ENCODE assay signal across 8 cellular contexts in genomic region chr1:53945433-53946251, GRCh38. TPM values are rescaled to one million over a fixed set of nuclear protein-coding genes. Genes with fewer than 3 reads are reported as not detected.
DNase-seq lines count a peak whose midpoint lies in the region; ATAC-seq and TF ChIP-seq lines count a peak whose summit lies in the region.

TSS of gene IFT25 (minus strand) at chr1:53945699. CDS start at chr1:53940082, 5,617 bp downstream.

- H3K36me3 ChIP-seq in HUES48 (ENCODE audit: control insufficient read depth, insufficient read depth, low read length), result peaks cover 7% of the 10 kb centered on the region; the same call in 1 of the 2 replicates
- peaks cover 28% of the 10 kb centered on the region for H3K36me3 ChIP-seq in NT2/D1 (ENCODE audit: insufficient read depth, insufficient read length, low read length)
- H3K36me3 ChIP-seq in endodermal cell (ENCODE audit: control insufficient read depth, insufficient read depth, low read length), result peaks cover 26% of the 10 kb centered on the region

- H3K9me3 Mint-ChIP-seq in Calu3 (ENCODE audit: low read depth, unreplicated experiment) (no peaks in the 10 kb centered on the region), endodermal cell (no peaks in the 10 kb centered on the region), mesothelial cell of epicardium (no peaks in the 10 kb centered on the region)

- intact Hi-C loops in Calu3 (cut with micrococcal nuclease; ENCODE audit: unreplicated experiment), result no loop called here

- H3K4me1 Mint-ChIP-seq in Calu3 (ENCODE audit: low read depth, unreplicated experiment) (peaks cover 23% of the 10 kb centered on the region), endodermal cell (peaks cover 37% of the 10 kb centered on the region), mesothelial cell of epicardium (peaks cover 47% of the 10 kb centered on the region)

- H3K9ac ChIP-seq in HUES48 (ENCODE audit: low read depth, low read length) (peak within 1 kb of the TSS; percentile 53), NT2/D1 (ENCODE audit: insufficient read length, low read depth) (peak within 1 kb of the TSS; percentile 84), endodermal cell (ENCODE audit: extremely low read depth, low read length, poor library complexity, severe bottlenecking) (peak within 1 kb of the TSS; percentile 57)

- TF ChIP-seq CTCF in Calu3 (IDR thresholded peaks at IDR 0.05; ENCODE audit: unreplicated experiment) (no peak), endodermal cell (conservative IDR thresholded peaks at IDR 0.05) (no peak), mesothelial cell of epicardium (IDR thresholded peaks at IDR 0.05; ENCODE audit: unreplicated experiment) (peak; percentile 8)

- H3K27me3 Mint-ChIP-seq in Calu3 (ENCODE audit: unreplicated experiment) (no peaks in the 10 kb centered on the region), endodermal cell (ENCODE audit: insufficient read depth) (no peaks in the 10 kb centered on the region), mesothelial cell of epicardium (ENCODE audit: low read depth) (no peaks in the 10 kb centered on the region)

- WGBS in endodermal cell (ENCODE audit: insufficient coverage in 1 of 2, insufficient read length in 1 of 2), 2 experiments, result 0% methylated on average over 12 to 89 of the region's 90 CpGs

- H3K27me3 ChIP-seq in HUES48 (ENCODE audit: control insufficient read depth, insufficient read depth, low read length) (no peaks in the 10 kb centered on the region), NT2/D1 (ENCODE audit: insufficient read depth, insufficient read length) (no peaks in the 10 kb centered on the region), endodermal cell (ENCODE audit: control insufficient read depth, insufficient read depth, low read length, poor library complexity, severe bottlenecking) (no peaks in the 10 kb centered on the region)

- H3K27ac ChIP-seq in HUES48 (ENCODE audit: low read depth, low read length), result peak within 1 kb of the TSS; percentile 90
- peak within 1 kb of the TSS; percentile 40 for H3K27ac ChIP-seq in endodermal cell (ENCODE audit: low read depth, low read length)

- H3K27ac Mint-ChIP-seq in Calu3 (ENCODE audit: unreplicated experiment) (peak within 1 kb of the TSS; percentile 80), endodermal cell (peak within 1 kb of the TSS; percentile 90), mesothelial cell of epicardium (peak within 1 kb of the TSS; percentile 96)

- H3K4me1 ChIP-seq in HUES48 (ENCODE audit: control insufficient read depth, insufficient read depth, low read length), result peaks cover 20% of the 10 kb centered on the region
- H3K4me1 ChIP-seq in NT2/D1 (ENCODE audit: insufficient read depth, insufficient read length), result no peaks in the 10 kb centered on the region
- H3K4me1 ChIP-seq in endodermal cell (ENCODE audit: control insufficient read depth, insufficient read depth, low read length), result peaks cover 11% of the 10 kb centered on the region

- peak within 1 kb of the TSS; percentile 98 for H3K4me3 Mint-ChIP-seq in Calu3 (ENCODE audit: low read depth, unreplicated experiment)
- H3K4me3 Mint-ChIP-seq in endodermal cell, result peak within 1 kb of the TSS; percentile 93
- H3K4me3 Mint-ChIP-seq in mesothelial cell of epicardium, result peak within 1 kb of the TSS; percentile 93

- H3K9me3 ChIP-seq in HUES48 (ENCODE audit: control insufficient read depth, insufficient read depth, low read length) (no peaks in the 10 kb centered on the region), NT2/D1 (ENCODE audit: insufficient read depth, low read length) (no peaks in the 10 kb centered on the region), endodermal cell (ENCODE audit: control insufficient read depth, low read length) (no peaks in the 10 kb centered on the region)

- CTCF ChIA-PET in Calu3 (lab: Charles Lee), result interaction anchor here (0.5 to 2.6 kb wide), 20 partner anchors 11 to 1249 kb away, joined by 3 to 22 read pairs (median 4); partner anchors contain the start of gene YIPF1

- H3K4me3 ChIP-seq in HUES48 (ENCODE audit: low read depth, low read length), result peak within 1 kb of the TSS; percentile 87
- H3K4me3 ChIP-seq in NT2/D1 (ENCODE audit: insufficient read length, low read depth), result peak within 1 kb of the TSS; percentile 88
- H3K4me3 ChIP-seq in endodermal cell (ENCODE audit: low read length), result peak within 1 kb of the TSS; percentile 91

- peak; percentile 66 for ATAC-seq in GM21423 (IDR thresholded peaks at IDR 0.05; ENCODE audit: unreplicated experiment)

- BruUV-seq in Calu3 (replicated peaks; lab: Mats Ljungman, UMichigan), result no TSS peak

- H3K36me3 Mint-ChIP-seq in Calu3 (ENCODE audit: insufficient read depth, unreplicated experiment) (peaks cover 34% of the 10 kb centered on the region), endodermal cell (ENCODE audit: low read depth) (no peaks in the 10 kb centered on the region), mesothelial cell of epicardium (no peaks in the 10 kb centered on the region)

- DNase-seq in Calu3 (peak; percentile 98), NT2/D1 (ENCODE audit: low read depth, low spot score) (peak; percentile 95), endodermal cell (peak; percentile 99), mesothelial cell of epicardium (ENCODE audit: low spot score in 2 of 2, unreplicated experiment in 2 of 2) (peak; percentile 98 to 100)
- DNase-seq in activated CD8-positive, alpha-beta memory T cell treated with anti-CD3 and anti-CD28 coated beads, Interleukin-2, amount 50 U/mL, for 24 hours (ENCODE audit: extremely low read depth), result peak; percentile 96
- DNase-seq in stimulated activated CD8-positive, alpha-beta memory T cell treated with anti-CD3 and anti-CD28 coated beads, Interleukin-15, amount 100 ng/mL, for 4 hours (ENCODE audit: low read depth in 2 of 2), result peak; percentile 96 to 97

RNA-seq across cellular contexts. Expression of gene IFT25, which starts in this region (rescaled TPM):
- 25.8 and 30.0 TPM in 2 replicates for total RNA-seq in Calu3 (2022)
- total RNA-seq in endodermal cell, result 10 to 100 TPM; 34.8 to 56.7 TPM
- 52.3 TPM for polyA plus RNA-seq in endodermal cell (2013, experiment 1 of 2)
- 50.7 TPM for polyA plus RNA-seq in endodermal cell (2013, experiment 2 of 2)
- 36.8 to 38.2 TPM (median 37.0 TPM) in 3 replicates for total RNA-seq in mesothelial cell of epicardium

Comparison
In these comparisons a context has a peak if more than half of its experiments do, and no peak if none do; other contexts are left out.
1. Peak in every context shown above with its lines: DNase-seq, ATAC-seq, H3K4me3 ChIP-seq and H3K27ac ChIP-seq.